ENCODE assay signal across 8 cellular contexts in the genomic region with DNA sequence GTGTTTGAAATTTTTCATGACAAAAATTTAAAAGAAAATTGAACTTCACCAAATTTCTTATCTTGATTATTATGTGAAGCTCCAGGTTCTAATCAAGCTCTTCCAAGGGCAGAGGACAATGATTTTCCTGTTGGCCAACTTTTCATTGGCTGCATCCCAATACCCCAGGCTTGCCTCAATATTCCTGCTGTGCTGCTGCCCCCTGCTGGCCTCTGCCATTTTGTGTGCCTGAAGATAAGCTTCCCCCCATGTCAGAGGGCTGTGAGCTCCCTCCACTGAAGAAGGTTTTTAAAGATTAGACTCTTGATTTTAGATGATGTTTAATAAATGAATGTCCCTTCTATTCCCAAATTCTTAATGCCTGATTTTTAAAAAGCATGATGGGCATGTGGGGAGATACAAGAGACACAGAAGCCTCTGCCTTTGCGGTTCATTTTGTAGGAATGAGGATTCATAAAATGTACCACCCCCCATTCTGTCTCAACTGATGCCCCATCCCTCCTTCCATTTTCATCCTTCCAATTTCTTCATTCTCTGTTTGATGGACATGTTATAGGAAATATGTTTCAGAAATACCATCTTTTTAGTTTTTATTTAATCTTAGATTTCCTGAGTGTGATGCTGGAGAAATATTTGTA.
DNase-seq lines count a peak whose midpoint lies in the region.

No MANE protein-coding gene starts in this region.

- peak; percentile 4 for DNase-seq in NCI-H345 (lab: John Stamatoyannopoulos, UW)
- no peak for DNase-seq in NCI-H345 treated with DMSO at 0.1 percent for 48 hours (lab: John Stamatoyannopoulos, UW; ENCODE audit: unreplicated experiment)
- peak; percentile 46 for DNase-seq in NCI-H1048 (lab: John Stamatoyannopoulos, UW)
- peak; percentile 62 for DNase-seq in UCSD-AML1 (lab: John Stamatoyannopoulos, UW; ENCODE audit: unreplicated experiment)
- peak; percentile 23 for DNase-seq in cerebellar cortex (ENCODE audit: low spot score)
- DNase-seq in left kidney (ENCODE audit: low read depth, low spot score), result peak; percentile 74
- DNase-seq in stimulated activated CD4-positive, alpha-beta T cell treated with anti-CD3 and anti-CD28 coated beads, TNF-alpha, amount 100 ng/mL, for 48 hours (ENCODE audit: low read depth in 3 of 3), result peak; percentile 17 to 48 (median 43)
- DNase-seq in mesenteric fat pad (ENCODE audit: low spot score), result no peak

Comparison
In these comparisons a context has a peak if more than half of its experiments do, and no peak if none do; other contexts are left out.
1. DNase-seq: peak in NCI-H345 (single experiment), NCI-H1048 (single experiment), UCSD-AML1 (single experiment), cerebellar cortex (single experiment), left kidney (single experiment) and stimulated activated CD4-positive, alpha-beta T cell treated with anti-CD3 and anti-CD28 coated beads, TNF-alpha, amount 100 ng/mL, for 48 hours (3 of 3); none in NCI-H345 treated with DMSO at 0.1 percent for 48 hours (single experiment) and mesenteric fat pad (single experiment).